1 cellular context compared by ENCODE assay signal in genomic region chr2:230986520-230987136, GRCh38.
A peak's percentile ranks its signal among the peaks of the same experiment; 100 is the strongest.
TF ChIP-seq lines count a peak whose summit lies in the region.

No MANE protein-coding gene starts in this region.

TF ChIP-seq in GM12878, 131 proteins besides CTCF, POLR2A, EP300 and RAD21 (continued from another document):
- TF ChIP-seq IRF3 (IDR thresholded peaks at IDR 0.05) (no peak), CBFB (IDR thresholded peaks at IDR 0.05; ENCODE audit: low read depth) (no peak), DPF2 (IDR thresholded peaks at IDR 0.05) (no peak), CHD4 (IDR thresholded peaks at IDR 0.05) (no peak), E4F1 (IDR thresholded peaks at IDR 0.05; ENCODE audit: borderline replicate concordance, partially characterized antibody) (no peak), CEBPB (IDR thresholded peaks at IDR 0.05; ENCODE audit: borderline replicate concordance in 1 of 2, low read depth in 2 of 2, low read length in 2 of 2) (no peak), SMAD5 (IDR thresholded peaks at IDR 0.05; ENCODE audit: low read depth) (0 out of 2 replicates have a peak, but pooled peaks have one; percentile 31)
